1 cellular context compared by ENCODE assay signal in genomic region chr10:13161267-13162012, GRCh38.
A peak's percentile ranks its signal among the peaks of the same experiment; 100 is the strongest.
TF ChIP-seq lines count a peak whose summit lies in the region.

Gene MCM10, plus strand, starts transcription at chr10:13161558. Its CDS starts 2,645 bp downstream, at chr10:13164203.

TF ChIP-seq in HepG2, 621 proteins besides CTCF, POLR2A, EP300 and RAD21 (continued from another document and continues in another):
- TF ChIP-seq AHDC1 (CRISPR knock-in tag; IDR thresholded peaks at IDR 0.05; ENCODE audit: borderline replicate concordance), result no peak
- TF ChIP-seq ETV6 (CRISPR knock-in tag; conservative IDR thresholded peaks at IDR 0.05), result no peak
- peak; percentile 83; the same call in 1 of the 2 replicates for TF ChIP-seq ZFP91 (CRISPR knock-in tag; IDR thresholded peaks at IDR 0.05; ENCODE audit: borderline replicate concordance)
- TF ChIP-seq REPIN1 (CRISPR knock-in tag; IDR thresholded peaks at IDR 0.05; ENCODE audit: borderline replicate concordance, low read depth), result peak; percentile 76; the same call in 1 of the 2 replicates
- no peak for TF ChIP-seq ZSCAN25 (CRISPR knock-in tag; IDR thresholded peaks at IDR 0.05)
- peak; percentile 55; the same call in 1 of the 2 replicates for TF ChIP-seq PHF20 (CRISPR knock-in tag; IDR thresholded peaks at IDR 0.05)
- no peak for TF ChIP-seq HMGA1 (CRISPR knock-in tag; conservative IDR thresholded peaks at IDR 0.05)
- TF ChIP-seq KDM1A (CRISPR knock-in tag; IDR thresholded peaks at IDR 0.05), result no peak
- 0 out of 2 replicates have a peak, but pooled peaks have one; percentile 35 for TF ChIP-seq CBX5 (CRISPR knock-in tag; IDR thresholded peaks at IDR 0.05; ENCODE audit: borderline replicate concordance)
- no peak for TF ChIP-seq NR2F2 (IDR thresholded peaks at IDR 0.05; ENCODE audit: borderline replicate concordance, low read depth)
- no peak for TF ChIP-seq FOXM1 (CRISPR knock-in tag; IDR thresholded peaks at IDR 0.05)
- TF ChIP-seq MZF1 (CRISPR knock-in tag; IDR thresholded peaks at IDR 0.05; ENCODE audit: borderline replicate concordance), result no peak
- TF ChIP-seq NFATC3 (CRISPR knock-in tag; IDR thresholded peaks at IDR 0.05), result no peak
- peak; percentile 100 for TF ChIP-seq SAP130 (CRISPR knock-in tag; IDR thresholded peaks at IDR 0.05; ENCODE audit: low read depth)
- no peak for TF ChIP-seq ZNF703 (CRISPR knock-in tag; IDR thresholded peaks at IDR 0.05; ENCODE audit: borderline replicate concordance)
- TF ChIP-seq ZNF350 (CRISPR knock-in tag; IDR thresholded peaks at IDR 0.05; ENCODE audit: borderline replicate concordance, low read depth), result peak; percentile 80; the same call in 1 of the 2 replicates
- no peak; the same call in 1 of the 2 replicates for TF ChIP-seq ARID5B (CRISPR knock-in tag; IDR thresholded peaks at IDR 0.05)
- TF ChIP-seq MYC (CRISPR knock-in tag; IDR thresholded peaks at IDR 0.05; ENCODE audit: borderline replicate concordance), result peak; percentile 81
- TF ChIP-seq CREM (IDR thresholded peaks at IDR 0.05), result peak; percentile 97
- peak; percentile 59; the same call in 1 of the 2 replicates for TF ChIP-seq CREM (CRISPR knock-in tag; IDR thresholded peaks at IDR 0.05)
- TF ChIP-seq NR2F6 (IDR thresholded peaks at IDR 0.05), result no peak
- TF ChIP-seq NR2F6 (CRISPR knock-in tag; IDR thresholded peaks at IDR 0.05), result no peak
- no peak for TF ChIP-seq ZNF260 (CRISPR knock-in tag; IDR thresholded peaks at IDR 0.05; ENCODE audit: borderline replicate concordance, low read depth)
- no peak for TF ChIP-seq SP5 (CRISPR knock-in tag; IDR thresholded peaks at IDR 0.05; ENCODE audit: borderline replicate concordance, low read depth)
- no peak for TF ChIP-seq ZNF878 (CRISPR knock-in tag; IDR thresholded peaks at IDR 0.05)
- no peak for TF ChIP-seq ZNF414 (CRISPR knock-in tag; IDR thresholded peaks at IDR 0.05)
- no peak; the same call in 1 of the 2 replicates for TF ChIP-seq KAT7 (CRISPR knock-in tag; IDR thresholded peaks at IDR 0.05; ENCODE audit: borderline replicate concordance)
- no peak for TF ChIP-seq DR1 (CRISPR knock-in tag; IDR thresholded peaks at IDR 0.05)
- TF ChIP-seq ELF1 (CRISPR knock-in tag; IDR thresholded peaks at IDR 0.05), result peak; percentile 75
- TF ChIP-seq THRA (CRISPR knock-in tag; IDR thresholded peaks at IDR 0.05; ENCODE audit: borderline replicate concordance), result peak; percentile 28; the same call in 1 of the 2 replicates
- peak; percentile 87 for TF ChIP-seq THAP11 (CRISPR knock-in tag; IDR thresholded peaks at IDR 0.05)
- peak; percentile 31; the same call in 1 of the 2 replicates for TF ChIP-seq ZFX (CRISPR knock-in tag; IDR thresholded peaks at IDR 0.05; ENCODE audit: low read depth)
- no peak for TF ChIP-seq ZXDC (CRISPR knock-in tag; IDR thresholded peaks at IDR 0.05)
- no peak for TF ChIP-seq TP53 (CRISPR knock-in tag; conservative IDR thresholded peaks at IDR 0.05)
- 0 out of 2 replicates have a peak, but pooled peaks have one; percentile 36 for TF ChIP-seq ZNF205 (CRISPR knock-in tag; IDR thresholded peaks at IDR 0.05)
- TF ChIP-seq KDM6A (CRISPR knock-in tag; IDR thresholded peaks at IDR 0.05; ENCODE audit: low read depth), result no peak
- peak; percentile 51; the same call in 1 of the 2 replicates for TF ChIP-seq TOPORS (CRISPR knock-in tag; IDR thresholded peaks at IDR 0.05)
- TF ChIP-seq ZNF780A (CRISPR knock-in tag; IDR thresholded peaks at IDR 0.05), result no peak
- TF ChIP-seq HNF1B (CRISPR knock-in tag; IDR thresholded peaks at IDR 0.05), result peak; percentile 79
- no peak for TF ChIP-seq ZNF354B (CRISPR knock-in tag; IDR thresholded peaks at IDR 0.05)
- 0 out of 2 replicates have a peak, but pooled peaks have one; percentile 14 for TF ChIP-seq HMG20A (CRISPR knock-in tag; IDR thresholded peaks at IDR 0.05; ENCODE audit: borderline replicate concordance)
- peak; percentile 55 to 71; a peak in 2 of 4 replicates for TF ChIP-seq HMGXB4 (CRISPR knock-in tag; IDR thresholded peaks at IDR 0.05; ENCODE audit: borderline replicate concordance in 1 of 2, low read depth in 1 of 2)
- peak; percentile 60; the same call in 1 of the 2 replicates for TF ChIP-seq FOXJ3 (CRISPR knock-in tag; IDR thresholded peaks at IDR 0.05; ENCODE audit: borderline replicate concordance)
